ENCODE assay signal across 9 cellular contexts in the genomic region with DNA sequence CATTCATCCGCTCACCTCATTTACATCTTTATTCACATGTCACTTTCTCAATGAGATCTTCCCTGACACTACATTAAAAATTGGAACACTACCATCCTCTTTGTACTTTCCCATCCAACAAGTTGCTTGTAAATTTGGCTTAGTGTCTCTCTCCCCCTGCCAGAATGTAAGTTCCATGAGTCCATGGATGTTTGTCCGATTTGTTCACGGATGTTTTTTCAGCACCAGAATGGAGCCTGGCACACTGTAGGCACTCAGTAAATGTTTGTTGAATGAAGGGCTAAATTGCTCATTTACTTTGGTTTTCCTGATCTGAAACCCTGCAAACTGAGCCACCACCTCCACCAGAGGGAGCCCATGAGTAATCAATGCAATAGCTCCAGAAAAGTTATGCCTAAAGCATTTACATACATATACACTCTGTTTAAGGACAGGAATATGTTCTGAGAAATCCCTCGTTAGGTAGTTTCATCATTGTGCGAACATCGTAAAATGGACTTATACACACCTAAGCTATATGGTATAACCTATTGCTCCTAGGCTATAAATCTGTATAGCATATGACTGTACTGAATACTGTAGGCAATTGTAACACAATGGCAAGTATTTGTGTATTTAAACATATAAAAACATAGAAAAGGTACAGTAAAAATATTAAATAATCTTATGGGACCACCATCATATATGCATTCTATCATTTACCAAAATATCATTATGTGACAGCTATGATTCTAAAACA. TPM values are rescaled to one million over a fixed set of nuclear protein-coding genes. Genes with fewer than 3 reads are reported as not detected.
A peak's percentile ranks its signal among the peaks of the same experiment; 100 is the strongest.
DNase-seq lines count a peak whose midpoint lies in the region; ATAC-seq and TF ChIP-seq lines count a peak whose summit lies in the region.
"Had no signal": no experiment of that assay in that cellular context is flagged by ENCODE, and none has a peak within 500 bp of the region (broad histone marks: within the 10 kb centered on the region; RNA-seq: fewer than 3 reads in every experiment).

No MANE protein-coding gene starts in this region.

- no peak overlapping the region for H3K4me2 ChIP-seq in MM.1S (ENCODE audit: low read depth, low read length)

- peak overlapping the region; percentile 12; the same call in 1 of the 2 replicates for H2AFZ ChIP-seq in MM.1S (ENCODE audit: low read length)

- peaks cover 22% of the 10 kb centered on the region for H3K79me2 ChIP-seq in MM.1S (ENCODE audit: low read length)

- intact Hi-C loops in Right ventricle myocardium superior (cut with DNase I) = loop anchor here (2.0 kb wide), 1 partner anchor 120 kb away; no protein-coding TSS in a partner anchor

- peaks cover 30% of the 10 kb centered on the region for H3K4me1 Mint-ChIP-seq in activated naive CD4-positive, alpha-beta T cell treated with anti-CD3 and anti-CD28 coated beads, Interleukin-2, amount 10 ng/mL, durations not matched to agents 7 days and 5 days

- no peak overlapping the region for H3K4me3 Mint-ChIP-seq in activated naive CD4-positive, alpha-beta T cell treated with anti-CD3 and anti-CD28 coated beads, Interleukin-2, amount 10 ng/mL, durations not matched to agents 7 days and 5 days

- H3K4me1 ChIP-seq in MM.1S (ENCODE audit: low read length) = peaks cover 10% of the 10 kb centered on the region

- H3K27me3 Mint-ChIP-seq in activated naive CD4-positive, alpha-beta T cell treated with anti-CD3 and anti-CD28 coated beads, Interleukin-2, amount 10 ng/mL, durations not matched to agents 7 days and 5 days = peaks cover 22% of the 10 kb centered on the region

- H3K9ac ChIP-seq in MM.1S (ENCODE audit: low read length) = no peak overlapping the region

- no peak overlapping the region for H3K27ac ChIP-seq in MM.1S (ENCODE audit: low read length)
- H3K27ac ChIP-seq: epithelial cell of prostate had no signal

- peaks cover 2% of the 10 kb centered on the region for H3K36me3 Mint-ChIP-seq in activated naive CD4-positive, alpha-beta T cell treated with anti-CD3 and anti-CD28 coated beads, Interleukin-2, amount 10 ng/mL, durations not matched to agents 7 days and 5 days

- no peaks in the 10 kb centered on the region for H3K27me3 ChIP-seq in MM.1S (replicated peaks; ENCODE audit: insufficient read depth, low read length)

- H4K20me1 ChIP-seq in MM.1S (ENCODE audit: insufficient read depth, low read length) = no peaks in the 10 kb centered on the region

- TF ChIP-seq CTCF in MM.1S (IDR thresholded peaks at IDR 0.05; ENCODE audit: low read length) (peak; percentile 67), retinal pigment epithelial cell (conservative IDR thresholded peaks at IDR 0.05; ENCODE audit: low read depth, low read length) (peak; percentile 91)

- H3K9me2 ChIP-seq in MM.1S (replicated peaks; ENCODE audit: insufficient read depth, low read length) = no peaks in the 10 kb centered on the region

- H3K36me3 ChIP-seq in MM.1S (replicated peaks; ENCODE audit: insufficient read depth, low read length) = no peaks in the 10 kb centered on the region

- no peak overlapping the region for H3K27ac Mint-ChIP-seq in activated naive CD4-positive, alpha-beta T cell treated with anti-CD3 and anti-CD28 coated beads, Interleukin-2, amount 10 ng/mL, durations not matched to agents 7 days and 5 days

- no peak overlapping the region for H3K4me3 ChIP-seq in MM.1S (ENCODE audit: low read length)
- H3K4me3 ChIP-seq in retinal pigment epithelial cell (ENCODE audit: low read length) = no peak overlapping the region

- CTCF ChIA-PET in activated naive CD4-positive, alpha-beta T cell treated with anti-CD3 and anti-CD28 coated beads, Interleukin-2, amount 10 ng/mL, durations not matched to agents 7 days and 5 days (lab: Charles Lee) = interaction anchor here (0.6 to 7.3 kb wide), 26 partner anchors 13 to 1089 kb away, joined by 3 to 184 read pairs (median 3); partner anchors contain the start of genes MED18 and PTAFR

- DNase-seq in Daoy (ENCODE audit: low read depth) (peak; percentile 66), MM.1S (peak; percentile 60), SKM-1 (lab: John Stamatoyannopoulos, UW; ENCODE audit: unreplicated experiment) (peak; percentile 61), Right ventricle myocardium superior (peak; percentile 76), retinal pigment epithelial cell (ENCODE audit: low read depth) (no peak)
- DNase-seq in activated naive CD4-positive, alpha-beta T cell treated with anti-CD3 and anti-CD28 coated beads, Interleukin-2, amount 10 ng/mL, durations not matched to agents 7 days and 5 days = peak; percentile 89

- H3K9me3 ChIP-seq in MM.1S (replicated peaks; ENCODE audit: insufficient read depth, low read length) = no peaks in the 10 kb centered on the region

- ATAC-seq in Right ventricle myocardium superior (ENCODE audit: poor library complexity) (no peak), HG02763 (IDR thresholded peaks at IDR 0.05; ENCODE audit: unreplicated experiment) (no peak), GM21825 (IDR thresholded peaks at IDR 0.05; ENCODE audit: unreplicated experiment) (no peak)

- peaks cover 19% of the 10 kb centered on the region for H3F3A ChIP-seq in MM.1S (ENCODE audit: insufficient read depth, low read length)

- H3K9me3 Mint-ChIP-seq in activated naive CD4-positive, alpha-beta T cell treated with anti-CD3 and anti-CD28 coated beads, Interleukin-2, amount 10 ng/mL, durations not matched to agents 7 days and 5 days = no peaks in the 10 kb centered on the region

RNA-seq across cellular contexts. Expression of gene EYA3, which starts 2.8 kb away (rescaled TPM):
- 17.6 and 20.5 TPM in 2 replicates for total RNA-seq in Daoy (2014; rRNA removed; shearing (Covaris generic))
- 16.0 TPM for total RNA-seq in Right ventricle myocardium superior
